ENCODE assay signal across 8 cellular contexts in the genomic region with DNA sequence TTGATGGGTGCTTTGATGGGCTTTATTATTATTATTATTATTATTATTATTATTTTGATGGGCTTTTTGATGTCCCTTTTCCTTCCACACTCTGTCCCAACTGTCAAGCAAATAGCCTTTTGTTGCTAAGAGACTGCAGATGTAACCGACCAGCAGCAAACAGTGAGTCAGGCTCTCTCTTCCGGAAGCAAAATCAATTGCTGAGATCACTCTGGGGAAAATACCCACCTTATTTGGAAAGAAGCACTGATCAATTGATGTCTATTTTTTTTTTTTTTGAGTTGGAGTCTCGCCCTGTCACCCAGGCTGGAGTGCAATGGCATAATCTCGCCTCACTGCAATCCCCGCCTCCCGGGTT. TPM values are rescaled to one million over a fixed set of nuclear protein-coding genes. Genes with fewer than 3 reads are reported as not detected.
DNase-seq lines count a peak whose midpoint lies in the region; ATAC-seq and TF ChIP-seq lines count a peak whose summit lies in the region.

No MANE protein-coding gene starts in this region.

- DNase-seq in CD4-positive, alpha-beta T cell, result peak in 5 of 10 experiments; percentile 22 to 45 (median 34)
- DNase-seq in LNCaP clone FGC (ENCODE audit: low read depth) (no peak), right cardiac atrium (no peak), NCI-H446 (lab: John Stamatoyannopoulos, UW) (no peak), WERI-Rb-1 (no peak)
- peak; percentile 19 for DNase-seq in activated T-helper 9 cell treated with anti-CD3 and anti-CD28 coated beads, Interleukin-2, amount 50 U/mL, for 16 hours (ENCODE audit: low read depth)

- H3K27me3 ChIP-seq in CD4-positive, alpha-beta T cell (ENCODE audit: control insufficient read depth, insufficient read depth, low read length), result no peaks in the 10 kb centered on the region
- H3K27me3 ChIP-seq in right cardiac atrium (ENCODE audit: control insufficient read depth, insufficient read depth), result no peaks in the 10 kb centered on the region
- no peaks in the 10 kb centered on the region for H3K27me3 ChIP-seq in WERI-Rb-1 (ENCODE audit: insufficient read depth, low read depth, severe bottlenecking)

- peak overlapping the region; percentile 59 for H3K4me3 Mint-ChIP-seq in CD4-positive, alpha-beta T cell

- H3K27me3 Mint-ChIP-seq in CD4-positive, alpha-beta T cell, result no peaks in the 10 kb centered on the region

- peaks cover 22% of the 10 kb centered on the region for H3K36me3 Mint-ChIP-seq in CD4-positive, alpha-beta T cell (ENCODE audit: low read depth)

- H3K27ac Mint-ChIP-seq in CD4-positive, alpha-beta T cell, result peak overlapping the region; percentile 92

- POLR2A ChIA-PET in CD4-positive, alpha-beta T cell (lab: Charles Lee), result interaction anchor here (0.9 to 2.1 kb wide), 3 partner anchors 44 to 132 kb away, joined by 3 to 9 read pairs (median 8); partner anchors contain the start of gene SMARCA4

- peaks cover 69% of the 10 kb centered on the region for H3K36me3 ChIP-seq in WERI-Rb-1

- peaks cover 2% of the 10 kb centered on the region for H3K9me3 Mint-ChIP-seq in CD4-positive, alpha-beta T cell

- peak; percentile 5 for ATAC-seq in CD4-positive, alpha-beta T cell (ENCODE audit: poor library complexity)
- ATAC-seq in right cardiac atrium (no peak), HG02678 (IDR thresholded peaks at IDR 0.05; ENCODE audit: unreplicated experiment) (no peak)

- intact Hi-C loops in CD4-positive, alpha-beta T cell (cut with DNase I, micrococcal nuclease), result loop anchor here in 1 of 2 experiments (5.0 to 10.0 kb wide), 2 partner anchors 35 to 127 kb away; partner anchors contain the start of gene SMARCA4
- intact Hi-C loops in right cardiac atrium (cut with DNase I), result no loop called here

- 45% methylated on average over 6 of the region's 6 CpGs for WGBS in right cardiac atrium

- peak overlapping the region; percentile 75; the same call in 1 of the 2 replicates for H3K4me3 ChIP-seq in LNCaP clone FGC (ENCODE audit: low read depth, low read length)
- H3K4me3 ChIP-seq in right cardiac atrium (ENCODE audit: low read length), result peak overlapping the region; percentile 53
- peak overlapping the region in 4 of 7 experiments; percentile 21 to 78 (median 70) for H3K4me3 ChIP-seq in skin epidermis
- no peak overlapping the region for H3K4me3 ChIP-seq in WERI-Rb-1 (ENCODE audit: low read depth, low read length)

- no peaks in the 10 kb centered on the region for H3K9me3 ChIP-seq in CD4-positive, alpha-beta T cell (ENCODE audit: control insufficient read depth, low read length)
- H3K9me3 ChIP-seq in right cardiac atrium (ENCODE audit: control insufficient read depth, low read length) (no peaks in the 10 kb centered on the region), WERI-Rb-1 (ENCODE audit: severe bottlenecking) (no peaks in the 10 kb centered on the region)

- H3K27ac ChIP-seq in CD4-positive, alpha-beta T cell (ENCODE audit: low read depth, low read length), result peak overlapping the region; percentile 98
- H3K27ac ChIP-seq in right cardiac atrium (ENCODE audit: low read length) (peak overlapping the region; percentile 95), skin epidermis (peak overlapping the region; percentile 45 to 99 (median 98)), WERI-Rb-1 (no peak overlapping the region)

- H3K4me1 ChIP-seq in right cardiac atrium (ENCODE audit: control insufficient read depth, insufficient read depth, low read length), result peaks cover 11% of the 10 kb centered on the region

- CTCF ChIA-PET in CD4-positive, alpha-beta T cell (lab: Charles Lee), result interaction anchor here (2.0 to 3.9 kb wide), 2 partner anchors 34 to 56 kb away, joined by 9 to 15 read pairs; no protein-coding TSS in a partner anchor

- no peak for TF ChIP-seq CTCF in CD4-positive, alpha-beta T cell (IDR thresholded peaks at IDR 0.05)
- TF ChIP-seq CTCF in LNCaP clone FGC (IDR thresholded peaks at IDR 0.05; ENCODE audit: control insufficient read depth, extremely low read depth, insufficient read depth) (no peak), WERI-Rb-1 (IDR thresholded peaks at IDR 0.05; ENCODE audit: low read depth, low read length) (no peak)

- peaks cover 61% of the 10 kb centered on the region for H3K4me1 Mint-ChIP-seq in CD4-positive, alpha-beta T cell (ENCODE audit: low read depth)

RNA-seq across cellular contexts. Expression of gene LDLR, which starts 2.9 kb away (rescaled TPM):
- total RNA-seq in CD4-positive, alpha-beta T cell, result 10 to 100 TPM; 32.5 to 34.0 TPM
- total RNA-seq in right cardiac atrium, result 100 to 1,000 TPM in 1 of 4 donors, 10 to 100 TPM in 2, 1 to 10 TPM in 1; 7.6 to 101 (median 21.6) TPM
- polyA plus RNA-seq in right cardiac atrium, result 19.3 TPM
